ENCODE assay signal across 26 cellular contexts in the genomic region with DNA sequence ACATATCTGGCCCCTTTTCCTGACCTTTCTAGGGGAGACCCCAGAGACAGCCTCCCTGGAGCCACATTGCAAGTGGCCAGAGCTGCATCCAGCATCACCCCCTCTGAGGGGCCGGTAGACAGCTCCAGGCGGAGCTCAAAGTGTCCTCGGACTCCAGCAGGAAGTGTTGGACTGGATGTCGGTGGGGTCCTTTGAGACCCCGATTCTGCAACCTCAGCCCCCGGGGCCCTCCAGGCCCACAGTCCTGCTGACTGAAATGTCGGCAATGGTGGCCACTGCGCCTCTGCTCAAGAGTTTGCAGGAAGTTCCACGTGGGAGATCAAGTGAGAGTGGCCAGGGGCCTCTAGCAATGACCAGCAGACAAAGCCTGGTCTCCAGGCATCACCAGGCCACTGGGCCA.
"Had no signal": no experiment of that assay in that cellular context is flagged by ENCODE, and none has a peak within 500 bp of the region (broad histone marks: within the 10 kb centered on the region; RNA-seq: fewer than 3 reads in every experiment).

No MANE protein-coding gene starts in this region.

- H3K27me3 ChIP-seq: adrenal gland, body of pancreas, esophagus squamous epithelium, gastroesophageal sphincter had no signal

- H3K4me3 ChIP-seq: adrenal gland, body of pancreas, esophagus squamous epithelium, gastroesophageal sphincter had no signal

- H3K36me3 Mint-ChIP-seq: activated CD4-positive, alpha-beta memory T cell treated with anti-CD3 and anti-CD28 coated beads for 36 hours; activated CD8-positive, alpha-beta memory T cell treated with anti-CD3 and anti-CD28 coated beads, Interleukin-2, amount 10 ng/mL, durations not matched to agents 7 days and 5 days; activated naive CD4-positive, alpha-beta T cell treated with anti-CD3 and anti-CD28 coated beads, Interleukin-2, amount 50 U/mL, for 24 hours; activated naive CD8-positive, alpha-beta T cell treated with anti-CD3 and anti-CD28 coated beads for 36 hours had no signal

- H3K27ac Mint-ChIP-seq: activated CD4-positive, alpha-beta memory T cell treated with anti-CD3 and anti-CD28 coated beads for 36 hours; activated CD4-positive, alpha-beta T cell treated with anti-CD3 and anti-CD28 coated beads for 36 hours; activated CD4-positive, alpha-beta T cell treated with anti-CD3 and anti-CD28 coated beads, Interleukin-2, amount 10 ng/mL, durations not matched to agents 24 days and 14 days; activated CD8-positive, alpha-beta memory T cell treated with anti-CD3 and anti-CD28 coated beads, Interleukin-2, amount 10 ng/mL, durations not matched to agents 7 days and 5 days; activated CD8-positive, alpha-beta T cell treated with anti-CD3 and anti-CD28 coated beads, Interleukin-2, amount 10 ng/mL, durations not matched to agents 7 days and 5 days; activated naive CD4-positive, alpha-beta T cell treated with anti-CD3 and anti-CD28 coated beads for 36 hours; activated naive CD4-positive, alpha-beta T cell treated with anti-CD3 and anti-CD28 coated beads, Interleukin-2, amount 50 U/mL, for 24 hours; activated naive CD8-positive, alpha-beta T cell treated with anti-CD3 and anti-CD28 coated beads for 36 hours; activated naive CD8-positive, alpha-beta T cell treated with anti-CD3 and anti-CD28 coated beads, Interleukin-2, amount 50 U/mL, for 24 hours; activated T-helper 1 cell treated with anti-CD3 and anti-CD28 coated beads, Interleukin-12 subunit alpha, Interleukin-12 subunit beta, Interleukin-2, Interleukin-4 antibody, amounts not matched to agents 30 ng/mL and 10 ng/mL and 1 ng/mL, durations not matched to agents 14 hours and 24 hours and 36 hours had no signal

- H3K36me3 ChIP-seq: adrenal gland, esophagus squamous epithelium, gastroesophageal sphincter had no signal

- H3K4me3 Mint-ChIP-seq: activated CD4-positive, alpha-beta memory T cell treated with anti-CD3 and anti-CD28 coated beads for 36 hours; activated CD4-positive, alpha-beta T cell treated with anti-CD3 and anti-CD28 coated beads for 36 hours; activated CD4-positive, alpha-beta T cell treated with anti-CD3 and anti-CD28 coated beads, Interleukin-2, amount 10 ng/mL, durations not matched to agents 24 days and 14 days; activated CD8-positive, alpha-beta memory T cell treated with anti-CD3 and anti-CD28 coated beads, Interleukin-2, amount 10 ng/mL, durations not matched to agents 7 days and 5 days; activated CD8-positive, alpha-beta T cell treated with anti-CD3 and anti-CD28 coated beads, Interleukin-2, amount 10 ng/mL, durations not matched to agents 7 days and 5 days; activated naive CD4-positive, alpha-beta T cell treated with anti-CD3 and anti-CD28 coated beads for 36 hours; activated naive CD4-positive, alpha-beta T cell treated with anti-CD3 and anti-CD28 coated beads, Interleukin-2, amount 50 U/mL, for 24 hours; activated naive CD8-positive, alpha-beta T cell treated with anti-CD3 and anti-CD28 coated beads for 36 hours; activated naive CD8-positive, alpha-beta T cell treated with anti-CD3 and anti-CD28 coated beads, Interleukin-2, amount 50 U/mL, for 24 hours; activated T-helper 1 cell treated with anti-CD3 and anti-CD28 coated beads, Interleukin-12 subunit alpha, Interleukin-12 subunit beta, Interleukin-2, Interleukin-4 antibody, amounts not matched to agents 30 ng/mL and 10 ng/mL and 1 ng/mL, durations not matched to agents 14 hours and 24 hours and 36 hours had no signal

- H3K27me3 Mint-ChIP-seq: activated CD4-positive, alpha-beta memory T cell treated with anti-CD3 and anti-CD28 coated beads for 36 hours; activated CD4-positive, alpha-beta T cell treated with anti-CD3 and anti-CD28 coated beads for 36 hours; activated CD4-positive, alpha-beta T cell treated with anti-CD3 and anti-CD28 coated beads, Interleukin-2, amount 10 ng/mL, durations not matched to agents 24 days and 14 days; activated CD8-positive, alpha-beta memory T cell treated with anti-CD3 and anti-CD28 coated beads, Interleukin-2, amount 10 ng/mL, durations not matched to agents 7 days and 5 days; activated naive CD4-positive, alpha-beta T cell treated with anti-CD3 and anti-CD28 coated beads, Interleukin-2, amount 50 U/mL, for 24 hours; activated naive CD8-positive, alpha-beta T cell treated with anti-CD3 and anti-CD28 coated beads for 36 hours; activated naive CD8-positive, alpha-beta T cell treated with anti-CD3 and anti-CD28 coated beads, Interleukin-2, amount 50 U/mL, for 24 hours had no signal

- DNase-seq: activated CD4-positive, alpha-beta memory T cell treated with anti-CD3 and anti-CD28 coated beads for 36 hours; activated CD4-positive, alpha-beta T cell treated with anti-CD3 and anti-CD28 coated beads for 36 hours; activated CD4-positive, alpha-beta T cell treated with anti-CD3 and anti-CD28 coated beads, Interleukin-2, amount 10 ng/mL, durations not matched to agents 24 days and 14 days; activated CD4-positive, CD25-positive, alpha-beta regulatory T cell; activated CD4-positive, CD25-positive, alpha-beta regulatory T cell treated with anti-CD3 and anti-CD28 coated beads, Interleukin-2, amount 50 U/mL, for 72 hours; activated CD8-positive, alpha-beta memory T cell treated with anti-CD3 and anti-CD28 coated beads, Interleukin-2, amount 10 ng/mL, durations not matched to agents 7 days and 5 days; activated CD8-positive, alpha-beta memory T cell treated with anti-CD3 and anti-CD28 coated beads, Interleukin-2, amount 50 U/mL, for 4 hours; activated CD8-positive, alpha-beta T cell treated with anti-CD3 and anti-CD28 coated beads, Interleukin-2, amount 10 ng/mL, durations not matched to agents 7 days and 5 days; activated naive CD4-positive, alpha-beta T cell treated with anti-CD3 and anti-CD28 coated beads for 36 hours; activated naive CD8-positive, alpha-beta T cell treated with anti-CD3 and anti-CD28 coated beads for 36 hours; activated naive CD8-positive, alpha-beta T cell treated with anti-CD3 and anti-CD28 coated beads, Interleukin-2, amount 50 U/mL, for 24 hours; activated T-cell treated with anti-CD3 and anti-CD28 coated beads, Interleukin-2, amount 50 U/mL, for 1 hour; activated T-cell treated with anti-CD3 and anti-CD28 coated beads, Interleukin-2, amount 50 U/mL, for 48 hours; adrenal gland; amygdala; body of pancreas; caudate nucleus; cortex of kidney; effector CD8-positive, alpha-beta T cell; esophagus squamous epithelium; foreskin melanocyte; T-helper 2 cell had no signal

- ATAC-seq: activated CD4-positive, alpha-beta T cell treated with anti-CD3 and anti-CD28 coated beads for 36 hours; activated CD8-positive, alpha-beta memory T cell treated with anti-CD3 and anti-CD28 coated beads, Interleukin-2, amount 10 ng/mL, durations not matched to agents 7 days and 5 days; activated CD8-positive, alpha-beta T cell treated with anti-CD3 and anti-CD28 coated beads, Interleukin-2, amount 10 ng/mL, durations not matched to agents 7 days and 5 days; activated naive CD8-positive, alpha-beta T cell treated with anti-CD3 and anti-CD28 coated beads, Interleukin-2, amount 50 U/mL, for 24 hours; body of pancreas; gastroesophageal sphincter had no signal

- H3K9me3 Mint-ChIP-seq: activated naive CD4-positive, alpha-beta T cell treated with anti-CD3 and anti-CD28 coated beads, Interleukin-2, amount 50 U/mL, for 24 hours had no signal

- H3K9me3 ChIP-seq: adrenal gland, body of pancreas, esophagus squamous epithelium had no signal

- H3K27ac ChIP-seq: adrenal gland, body of pancreas, epithelial cell of prostate, esophagus squamous epithelium, gastroesophageal sphincter had no signal

- H3K4me1 Mint-ChIP-seq: activated CD4-positive, alpha-beta T cell treated with anti-CD3 and anti-CD28 coated beads for 36 hours; activated CD4-positive, alpha-beta T cell treated with anti-CD3 and anti-CD28 coated beads, Interleukin-2, amount 10 ng/mL, durations not matched to agents 24 days and 14 days; activated CD8-positive, alpha-beta memory T cell treated with anti-CD3 and anti-CD28 coated beads, Interleukin-2, amount 10 ng/mL, durations not matched to agents 7 days and 5 days; activated naive CD4-positive, alpha-beta T cell treated with anti-CD3 and anti-CD28 coated beads, Interleukin-2, amount 50 U/mL, for 24 hours; activated naive CD8-positive, alpha-beta T cell treated with anti-CD3 and anti-CD28 coated beads for 36 hours; activated naive CD8-positive, alpha-beta T cell treated with anti-CD3 and anti-CD28 coated beads, Interleukin-2, amount 50 U/mL, for 24 hours had no signal

- H3K4me1 ChIP-seq: adrenal gland, body of pancreas, esophagus squamous epithelium, gastroesophageal sphincter had no signal
